23 cellular contexts compared by ENCODE assay signal in the genomic region with DNA sequence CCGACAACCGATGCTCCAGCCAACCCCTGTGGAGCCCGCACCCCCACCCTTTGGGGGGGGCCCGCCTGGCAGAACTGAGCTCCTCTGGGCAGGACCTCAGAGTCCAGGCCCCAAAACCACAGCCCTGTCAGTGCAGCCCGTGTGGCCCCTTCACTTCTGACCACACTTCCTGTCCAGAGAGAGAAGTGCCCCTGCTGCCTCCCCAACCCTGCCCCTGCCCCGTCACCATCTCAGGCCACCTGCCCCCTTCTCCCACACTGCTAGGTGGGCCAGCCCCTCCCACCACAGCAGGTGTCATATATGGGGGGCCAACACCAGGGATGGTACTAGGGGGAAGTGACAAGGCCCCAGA. TPM values are rescaled to one million over a fixed set of nuclear protein-coding genes. Genes with fewer than 3 reads are reported as not detected.
"Had no signal": no experiment of that assay in that cellular context is flagged by ENCODE, and none has a peak within 500 bp of the region (broad histone marks: within the 10 kb centered on the region; RNA-seq: fewer than 3 reads in every experiment).

No MANE protein-coding gene starts in this region.

- H3K9me3 ChIP-seq: neutrophil, pancreas, SK-N-SH, thoracic aorta, upper lobe of left lung had no signal

- H3K27ac Mint-ChIP-seq: activated B cell treated with CpG ODN at 0.5 μM for 24 hours; activated CD4-positive, alpha-beta T cell treated with anti-CD3 and anti-CD28 coated beads for 36 hours; activated naive CD4-positive, alpha-beta T cell treated with anti-CD3 and anti-CD28 coated beads for 36 hours; activated naive CD8-positive, alpha-beta T cell treated with anti-CD3 and anti-CD28 coated beads, Interleukin-2, amount 10 ng/mL, durations not matched to agents 7 days and 5 days; dendritic cell treated with granulocyte-macrophage colony-stimulating factor and Interleukin-4, amounts not matched to agents 40 ng/mL and 50 ng/mL, for 4 days had no signal

- H3K4me3 ChIP-seq: pancreas, skin epidermis, thoracic aorta, upper lobe of left lung had no signal

- H3K36me3 Mint-ChIP-seq: activated naive CD8-positive, alpha-beta T cell treated with anti-CD3 and anti-CD28 coated beads, Interleukin-2, amount 10 ng/mL, durations not matched to agents 7 days and 5 days; naive thymus-derived CD8-positive, alpha-beta T cell had no signal

- H3K4me2 ChIP-seq: SK-N-SH had no signal

- ATAC-seq: activated CD4-positive, alpha-beta T cell treated with anti-CD3 and anti-CD28 coated beads for 36 hours; left lobe of liver; naive thymus-derived CD8-positive, alpha-beta T cell; pancreas; right cardiac atrium had no signal

- H3K27ac ChIP-seq: neutrophil, pancreas, thoracic aorta, upper lobe of left lung had no signal

- FAIRE-seq: endometrium, pancreas, TTC549 had no signal

- H3K9ac ChIP-seq: SK-N-SH had no signal

- H3K36me3 ChIP-seq: neutrophil, pancreas, thoracic aorta, upper lobe of left lung had no signal

- H3K27me3 ChIP-seq: pancreas, upper lobe of left lung had no signal

- H3K4me1 Mint-ChIP-seq: activated B cell treated with CpG ODN at 0.5 μM for 24 hours; activated CD4-positive, alpha-beta T cell treated with anti-CD3 and anti-CD28 coated beads for 36 hours had no signal

- H3K4me3 Mint-ChIP-seq: activated B cell treated with CpG ODN at 0.5 μM for 24 hours; activated CD4-positive, alpha-beta T cell treated with anti-CD3 and anti-CD28 coated beads for 36 hours; activated naive CD4-positive, alpha-beta T cell treated with anti-CD3 and anti-CD28 coated beads for 36 hours; activated naive CD8-positive, alpha-beta T cell treated with anti-CD3 and anti-CD28 coated beads, Interleukin-2, amount 10 ng/mL, durations not matched to agents 7 days and 5 days; dendritic cell treated with granulocyte-macrophage colony-stimulating factor and Interleukin-4, amounts not matched to agents 40 ng/mL and 50 ng/mL, for 4 days; naive thymus-derived CD8-positive, alpha-beta T cell had no signal

- H3K9me3 Mint-ChIP-seq: activated B cell treated with CpG ODN at 0.5 μM for 24 hours; activated naive CD4-positive, alpha-beta T cell treated with anti-CD3 and anti-CD28 coated beads for 36 hours; activated naive CD8-positive, alpha-beta T cell treated with anti-CD3 and anti-CD28 coated beads, Interleukin-2, amount 10 ng/mL, durations not matched to agents 7 days and 5 days; dendritic cell treated with granulocyte-macrophage colony-stimulating factor and Interleukin-4, amounts not matched to agents 40 ng/mL and 50 ng/mL, for 4 days; naive thymus-derived CD8-positive, alpha-beta T cell had no signal

- DNase-seq: activated B cell treated with CpG ODN at 0.5 μM for 24 hours; activated CD4-positive, alpha-beta T cell treated with anti-CD3 and anti-CD28 coated beads for 36 hours; activated CD4-positive, alpha-beta T cell treated with anti-CD3 and anti-CD28 coated beads, Interleukin-2, amount 50 U/mL, for 48 hours; activated naive CD4-positive, alpha-beta T cell treated with anti-CD3 and anti-CD28 coated beads for 36 hours; activated naive CD8-positive, alpha-beta T cell treated with anti-CD3 and anti-CD28 coated beads, Interleukin-2, amount 10 ng/mL, durations not matched to agents 7 days and 5 days; activated T-cell treated with anti-CD3 and anti-CD28 coated beads, Interleukin-2, amount 50 U/mL, for 48 hours; amygdala; effector CD4-positive, alpha-beta T cell; SK-N-SH; stimulated activated CD4-positive, alpha-beta T cell treated with anti-CD3 and anti-CD28 coated beads, Interleukin-2, amount 100 ng/mL, for 48 hours; stimulated activated naive CD4-positive, alpha-beta T cell treated with Interleukin-2 at 50 U/mL for 16 hours had no signal

RNA-seq across cellular contexts. Expression of gene NGFR, which starts 17.9 kb away (rescaled TPM):
- total RNA-seq: epithelial cell of proximal tubule had no signal
- polyA plus RNA-seq: naive thymus-derived CD8-positive, alpha-beta T cell had no signal
